Comparison of ENCODE assay signal across 8 cellular contexts in the genomic region with DNA sequence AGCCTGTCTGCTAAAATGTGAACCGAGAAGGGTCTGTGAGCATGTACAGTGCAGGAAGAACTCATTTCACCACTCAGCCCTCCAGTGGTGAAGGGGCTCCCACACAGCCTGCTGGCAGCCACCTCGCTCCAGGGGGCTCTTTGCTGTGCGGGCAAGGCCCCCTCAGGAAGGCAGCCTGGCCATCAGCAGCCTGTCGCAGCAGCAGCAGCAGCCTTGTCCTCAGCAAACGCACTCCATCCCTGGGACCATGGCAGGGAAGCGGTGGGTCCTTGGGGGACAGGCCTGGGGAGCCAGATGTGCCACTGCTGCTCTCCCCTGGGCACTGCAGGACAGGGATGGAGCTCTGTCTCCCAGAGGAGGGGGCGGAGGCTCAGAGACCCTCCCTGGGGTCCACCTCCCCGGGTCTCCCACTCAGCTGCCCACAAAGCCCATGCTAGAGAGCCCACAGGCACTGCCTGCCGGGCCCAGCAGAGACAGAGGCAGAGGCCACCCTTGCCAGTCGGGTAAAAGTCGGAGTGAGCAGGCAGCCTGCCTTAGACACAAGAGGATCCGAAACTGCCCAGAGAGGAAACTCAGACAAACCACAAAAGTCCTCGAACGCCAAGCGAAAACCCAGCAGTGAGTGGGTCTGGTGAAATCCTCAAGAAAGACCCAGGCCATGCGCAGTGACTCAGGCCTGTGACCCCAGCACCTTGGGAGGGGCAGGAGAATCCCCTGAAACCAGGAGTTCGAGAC. TPM values are rescaled to one million over a fixed set of nuclear protein-coding genes. Genes with fewer than 3 reads are reported as not detected.
DNase-seq lines count a peak whose midpoint lies in the region; ATAC-seq and TF ChIP-seq lines count a peak whose summit lies in the region.

No MANE protein-coding gene starts in this region.

- CTCF ChIA-PET in naive thymus-derived CD4-positive, alpha-beta T cell (lab: Charles Lee) = no interaction called here

- peaks cover 0 to 3% (median 0%) of the 10 kb centered on the region in 5 donors for H3K36me3 Mint-ChIP-seq in naive thymus-derived CD4-positive, alpha-beta T cell

- H3K4me3 ChIP-seq in naive thymus-derived CD4-positive, alpha-beta T cell (ENCODE audit: low read length) = no peak overlapping the region
- no peak overlapping the region for H3K4me3 ChIP-seq in WERI-Rb-1 (ENCODE audit: low read depth, low read length)

- intact Hi-C loops in naive thymus-derived CD4-positive, alpha-beta T cell (cut with micrococcal nuclease) = loop anchor here in 1 of 2 donors (10.0 kb wide), 1 partner anchor 1115 kb away; a partner anchor contains a TSS

- H3K27me3 Mint-ChIP-seq in naive thymus-derived CD4-positive, alpha-beta T cell = no peaks in the 10 kb centered on the region

- H3K4me3 Mint-ChIP-seq in naive thymus-derived CD4-positive, alpha-beta T cell = peak overlapping the region in 4 of 10 donors; percentile 27 to 54 (median 48)

- TF ChIP-seq CTCF in WERI-Rb-1 (IDR thresholded peaks at IDR 0.05; ENCODE audit: low read depth, low read length) = no peak

- H3K27me3 ChIP-seq in naive thymus-derived CD4-positive, alpha-beta T cell (ENCODE audit: control insufficient read depth in 2 of 2, insufficient read depth in 2 of 2, low read length in 2 of 2) = no peaks in the 10 kb centered on the region
- no peaks in the 10 kb centered on the region for H3K27me3 ChIP-seq in WERI-Rb-1 (ENCODE audit: insufficient read depth, low read depth, severe bottlenecking)

- DNase-seq in Ammon's horn (ENCODE audit: low spot score) (peak; percentile 72), UCSD-AML1 (lab: John Stamatoyannopoulos, UW; ENCODE audit: unreplicated experiment) (peak; percentile 53), WERI-Rb-1 (no peak), glomerular visceral epithelial cell (ENCODE audit: extremely low spot score) (no peak)
- DNase-seq in naive thymus-derived CD4-positive, alpha-beta T cell = no peak

- no peak overlapping the region for H3K27ac ChIP-seq in naive thymus-derived CD4-positive, alpha-beta T cell (ENCODE audit: low read depth, low read length)
- no peak overlapping the region for H3K27ac ChIP-seq in WERI-Rb-1

- peaks cover 10 to 76% (median 37%) of the 10 kb centered on the region in 7 donors for H3K4me1 Mint-ChIP-seq in naive thymus-derived CD4-positive, alpha-beta T cell

- ATAC-seq in GM19023 (IDR thresholded peaks at IDR 0.05; ENCODE audit: unreplicated experiment) = peak; percentile 70
- ATAC-seq in HG03097 (IDR thresholded peaks at IDR 0.05; ENCODE audit: low FRiP score, unreplicated experiment) = peak; percentile 65
- peak; percentile 82 for ATAC-seq in naive thymus-derived CD4-positive, alpha-beta T cell
- no peak for ATAC-seq in GM19452 (IDR thresholded peaks at IDR 0.05; ENCODE audit: unreplicated experiment)

- H3K36me3 ChIP-seq in naive thymus-derived CD4-positive, alpha-beta T cell (ENCODE audit: control insufficient read depth in 2 of 3, insufficient read depth in 3 of 3, low read length in 3 of 3) = peaks cover 0 to 6% (median 0%) of the 10 kb centered on the region in 3 experiments
- peaks cover 20% of the 10 kb centered on the region for H3K36me3 ChIP-seq in WERI-Rb-1

- no peaks in the 10 kb centered on the region for H3K9me3 Mint-ChIP-seq in naive thymus-derived CD4-positive, alpha-beta T cell

- peak overlapping the region in 3 of 9 donors; percentile 9 to 48 (median 46) for H3K27ac Mint-ChIP-seq in naive thymus-derived CD4-positive, alpha-beta T cell

- H3K4me1 ChIP-seq in naive thymus-derived CD4-positive, alpha-beta T cell (ENCODE audit: control insufficient read depth in 2 of 2, insufficient read depth in 2 of 2, low read length in 2 of 2) = peaks cover 0 to 4% of the 10 kb centered on the region in 2 donors

- POLR2A ChIA-PET in naive thymus-derived CD4-positive, alpha-beta T cell (lab: Charles Lee) = interaction anchor here (1.1 kb wide), 1 partner anchor 103 kb away, joined by 3 read pairs; no protein-coding TSS in a partner anchor

- H3K9me3 ChIP-seq in naive thymus-derived CD4-positive, alpha-beta T cell (ENCODE audit: control insufficient read depth in 2 of 3, low read length in 3 of 3) = no peaks in the 10 kb centered on the region
- H3K9me3 ChIP-seq in WERI-Rb-1 (ENCODE audit: severe bottlenecking) = no peaks in the 10 kb centered on the region

RNA-seq across cellular contexts. Expression of a gene that starts 8.0 kb away (rescaled TPM):
- total RNA-seq in naive thymus-derived CD4-positive, alpha-beta T cell = 10 to 100 TPM; 29.0 to 49.7 (median 40.4) TPM
- polyA plus RNA-seq in naive thymus-derived CD4-positive, alpha-beta T cell = 10 to 100 TPM; 12.4 to 36.4 TPM

RNA-seq across cellular contexts. Expression of a gene that starts 34.5 kb away (rescaled TPM):
- total RNA-seq in naive thymus-derived CD4-positive, alpha-beta T cell = 10 to 100 TPM in 3 of 5 experiments, 1 to 10 TPM in 2; 8.3 to 19.3 (median 12.7) TPM
- 10 to 100 TPM; 22.1 to 28.1 TPM for polyA plus RNA-seq in naive thymus-derived CD4-positive, alpha-beta T cell

Comparison
In these comparisons a context has a peak if more than half of its experiments do, and no peak if none do; other contexts are left out.
1. DNase-seq: peak in Ammon's horn (single experiment) and UCSD-AML1 (single experiment); none in naive thymus-derived CD4-positive, alpha-beta T cell (0 of 9), WERI-Rb-1 (single experiment) and glomerular visceral epithelial cell (single experiment).